ENCODE assay signal across 16 cellular contexts in the genomic region with DNA sequence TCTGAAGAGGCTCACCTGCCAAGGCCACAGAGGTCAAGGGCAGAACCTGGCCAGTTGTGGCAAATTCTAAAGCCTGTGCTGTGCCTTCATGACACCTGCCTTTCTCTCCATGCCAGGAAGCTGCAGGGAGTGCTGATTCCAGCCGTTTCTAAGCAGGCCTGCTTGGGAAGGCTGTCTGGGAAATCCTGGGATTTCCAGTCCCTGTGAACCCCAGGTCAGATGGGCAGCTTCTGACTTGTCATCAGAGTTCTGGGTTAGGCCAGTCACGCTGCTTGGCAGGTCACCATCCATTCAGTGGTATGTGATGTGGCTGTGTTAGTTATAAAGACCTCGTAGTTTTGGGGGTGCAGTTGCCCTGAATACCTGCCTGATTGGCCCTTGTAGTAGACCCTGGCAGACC.
DNase-seq lines count a peak whose midpoint lies in the region; ATAC-seq, FAIRE-seq and TF ChIP-seq lines count a peak whose summit lies in the region.
"Had no signal": no experiment of that assay in that cellular context is flagged by ENCODE, and none has a peak within 500 bp of the region (broad histone marks: within the 10 kb centered on the region; RNA-seq: fewer than 3 reads in every experiment).

No MANE protein-coding gene starts in this region.

- peaks cover 18% of the 10 kb centered on the region for H3K9me3 ChIP-seq in BLaER1
- H3K9me3 ChIP-seq in naive thymus-derived CD4-positive, alpha-beta T cell (ENCODE audit: control insufficient read depth in 2 of 3, low read length in 3 of 3): no peaks in the 10 kb centered on the region

- H3K9ac ChIP-seq in BLaER1: no peak overlapping the region

- CTCF ChIA-PET in RWPE1 (lab: Yijun Ruan, JAX): interaction anchor here (0.6 kb wide), 1 partner anchor 1321 kb away, joined by 3 read pairs; no protein-coding TSS in a partner anchor
- CTCF ChIA-PET in naive thymus-derived CD4-positive, alpha-beta T cell (lab: Charles Lee): interaction anchor here (0.6 to 2.0 kb wide), 3 partner anchors 7 to 345 kb away, joined by 3 to 12 read pairs (median 3); no protein-coding TSS in a partner anchor

- peaks cover 0 to 6% (median 1%) of the 10 kb centered on the region in 3 donors for H3K27me3 Mint-ChIP-seq in CD14-positive monocyte (ENCODE audit: low read depth in 3 of 3)
- H3K27me3 Mint-ChIP-seq in naive thymus-derived CD4-positive, alpha-beta T cell: no peaks in the 10 kb centered on the region

- H3K4me1 ChIP-seq in BLaER1: peaks cover 49% of the 10 kb centered on the region
- H3K4me1 ChIP-seq in naive thymus-derived CD4-positive, alpha-beta T cell (ENCODE audit: control insufficient read depth in 2 of 2, insufficient read depth in 2 of 2, low read length in 2 of 2): peaks cover 24 to 35% of the 10 kb centered on the region in 2 donors

- peaks cover 24% of the 10 kb centered on the region for H3K36me3 ChIP-seq in BLaER1
- peaks cover 0 to 7% (median 0%) of the 10 kb centered on the region in 3 experiments for H3K36me3 ChIP-seq in naive thymus-derived CD4-positive, alpha-beta T cell (ENCODE audit: control insufficient read depth in 2 of 3, insufficient read depth in 3 of 3, low read length in 3 of 3)

- POLR2A ChIA-PET in RWPE1 (lab: Yijun Ruan, JAX; ENCODE audit: low non-redundant PET): no interaction called here
- POLR2A ChIA-PET in naive thymus-derived CD4-positive, alpha-beta T cell (lab: Charles Lee): no interaction called here

- peaks cover 2% of the 10 kb centered on the region for H3K4me1 Mint-ChIP-seq in CD14-positive monocyte
- peaks cover 35 to 62% (median 58%) of the 10 kb centered on the region in 7 donors for H3K4me1 Mint-ChIP-seq in naive thymus-derived CD4-positive, alpha-beta T cell

- no peak overlapping the region for H3K4me3 Mint-ChIP-seq in CD14-positive monocyte
- H3K4me3 Mint-ChIP-seq in naive thymus-derived CD4-positive, alpha-beta T cell: no peak overlapping the region

- TF ChIP-seq CTCF in CD14-positive monocyte (IDR thresholded peaks at IDR 0.05) (no peak), RWPE1 (conservative IDR thresholded peaks at IDR 0.05; ENCODE audit: low read depth) (no peak)

- peaks cover 5 to 19% (median 11%) of the 10 kb centered on the region in 7 donors for H3K9me3 Mint-ChIP-seq in CD14-positive monocyte
- H3K9me3 Mint-ChIP-seq in naive thymus-derived CD4-positive, alpha-beta T cell: peaks cover 0 to 14% (median 1%) of the 10 kb centered on the region in 11 donors

- no peak overlapping the region for H3K4me2 ChIP-seq in BLaER1

- DNase-seq in CD14-positive monocyte (ENCODE audit: low spot score) (peak; percentile 12), RWPE1 (ENCODE audit: low spot score) (no peak), RCC 7860 (ENCODE audit: low spot score) (no peak), NCI-H1092 treated with DMSO at 0.1 percent for 48 hours (lab: John Stamatoyannopoulos, UW) (no peak), SIG-M5 (lab: John Stamatoyannopoulos, UW) (no peak)
- DNase-seq in naive thymus-derived CD4-positive, alpha-beta T cell: no peak
- DNase-seq: GF-D8, MV-4-11, NCI-H1417 treated with DMSO at 0.1 percent for 48 hours, NCI-H2029, NCI-H748 treated with DMSO at 0.1 percent for 48 hours, PC-3 had no signal

- no peaks in the 10 kb centered on the region for H3K27me3 ChIP-seq in BLaER1
- H3K27me3 ChIP-seq in naive thymus-derived CD4-positive, alpha-beta T cell (ENCODE audit: control insufficient read depth in 2 of 2, insufficient read depth in 2 of 2, low read length in 2 of 2): no peaks in the 10 kb centered on the region

- no peak for FAIRE-seq in RCC 7860 (lab: Jason Lieb, UNC)
- FAIRE-seq: GM12891, GM18507, H1 had no signal

- no peak for ATAC-seq in naive thymus-derived CD4-positive, alpha-beta T cell
- ATAC-seq: PC-3 had no signal

- no peaks in the 10 kb centered on the region for H4K20me1 ChIP-seq in BLaER1

- intact Hi-C loops in CD14-positive monocyte (cut with micrococcal nuclease): no loop called here
- intact Hi-C loops in naive thymus-derived CD4-positive, alpha-beta T cell (cut with micrococcal nuclease): loop anchor here in 1 of 2 donors (5.0 kb wide), 1 partner anchor 41 kb away; no protein-coding TSS in a partner anchor

- no peak overlapping the region for H3K4me3 ChIP-seq in BLaER1
- no peak overlapping the region for H3K4me3 ChIP-seq in naive thymus-derived CD4-positive, alpha-beta T cell (ENCODE audit: low read length)

- peak overlapping the region in 1 of 7 donors; percentile 22 for H3K27ac Mint-ChIP-seq in CD14-positive monocyte
- H3K27ac Mint-ChIP-seq in naive thymus-derived CD4-positive, alpha-beta T cell: peak overlapping the region in 7 of 9 donors; percentile 70 to 94 (median 84)

- H3K27ac ChIP-seq in BLaER1 (peak overlapping the region; percentile 32; the same call in 1 of the 2 replicates), RWPE1 (0 out of 2 replicates have a peak overlapping the region, but pooled peaks have one; percentile 13)
- H3K27ac ChIP-seq in naive thymus-derived CD4-positive, alpha-beta T cell (ENCODE audit: low read depth, low read length): peak overlapping the region; percentile 30

- H3K36me3 Mint-ChIP-seq in CD14-positive monocyte: peaks cover 40 to 55% of the 10 kb centered on the region in 2 donors
- H3K36me3 Mint-ChIP-seq in naive thymus-derived CD4-positive, alpha-beta T cell: peaks cover 11 to 30% (median 27%) of the 10 kb centered on the region in 5 donors
